Comparison of ENCODE assay signal across 15 cellular contexts in the genomic region with DNA sequence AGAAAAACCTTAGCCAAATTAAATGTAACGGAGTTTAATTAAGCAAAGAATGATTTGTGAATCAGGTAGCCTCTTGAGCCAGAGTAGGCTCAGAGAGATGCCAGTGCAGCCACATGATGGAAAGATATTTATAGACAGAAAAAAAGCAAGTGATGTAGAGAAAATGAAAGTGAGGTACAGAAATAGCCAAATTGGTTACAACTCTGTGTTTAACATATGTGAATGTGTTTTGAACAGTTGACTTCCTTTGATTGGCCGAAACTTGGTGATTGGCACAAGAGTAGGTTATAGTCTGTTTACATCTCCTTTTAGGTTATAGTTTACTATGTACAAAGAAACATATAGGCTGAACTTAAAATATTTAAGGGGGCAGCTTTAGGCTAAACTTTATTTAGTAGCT.
DNase-seq lines count a peak whose midpoint lies in the region; ATAC-seq lines count a peak whose summit lies in the region.
"Had no signal": no experiment of that assay in that cellular context is flagged by ENCODE, and none has a peak within 500 bp of the region (broad histone marks: within the 10 kb centered on the region; RNA-seq: fewer than 3 reads in every experiment).

No MANE protein-coding gene starts in this region.

- no peak overlapping the region for H3K4me3 Mint-ChIP-seq in T-cell
- H3K4me3 Mint-ChIP-seq: naive thymus-derived CD8-positive, alpha-beta T cell had no signal

- H3K27ac Mint-ChIP-seq in T-cell = no peak overlapping the region
- H3K27ac Mint-ChIP-seq: activated naive CD4-positive, alpha-beta T cell treated with anti-CD3 and anti-CD28 coated beads, Interleukin-2, amount 50 U/mL, for 72 hours; naive thymus-derived CD8-positive, alpha-beta T cell had no signal

- no peaks in the 10 kb centered on the region for H3K4me1 Mint-ChIP-seq in T-cell
- H3K4me1 Mint-ChIP-seq: naive thymus-derived CD8-positive, alpha-beta T cell had no signal

- no peak for DNase-seq in activated CD4-positive, alpha-beta T cell treated with anti-CD3 and anti-CD28 coated beads for 4 hours
- DNase-seq in NCI-H526 (lab: John Stamatoyannopoulos, UW) (no peak), A172 (ENCODE audit: low spot score) (no peak), T-cell (no peak)
- DNase-seq: effector CD4-positive, alpha-beta T cell; left ventricle myocardium superior; naive thymus-derived CD8-positive, alpha-beta T cell; NCI-H446; PC-9; stimulated activated CD4-positive, alpha-beta T cell treated with anti-CD3 and anti-CD28 coated beads, Interleukin-15, amount 100 ng/mL, for 24 hours had no signal

- POLR2A ChIA-PET in T-cell (lab: Charles Lee) = no interaction called here

- H3K36me3 Mint-ChIP-seq in T-cell = no peaks in the 10 kb centered on the region
- H3K36me3 Mint-ChIP-seq: naive thymus-derived CD8-positive, alpha-beta T cell had no signal

- ATAC-seq in GM18517 (IDR thresholded peaks at IDR 0.05; ENCODE audit: unreplicated experiment) = peak; percentile 97
- peak; percentile 80 for ATAC-seq in GM19468 (IDR thresholded peaks at IDR 0.05; ENCODE audit: extremely low read depth, unreplicated experiment)
- ATAC-seq in HG02884 (IDR thresholded peaks at IDR 0.05; ENCODE audit: unreplicated experiment) = peak; percentile 84
- ATAC-seq in HG03558 (IDR thresholded peaks at IDR 0.05; ENCODE audit: extremely low read depth, unreplicated experiment) = peak; percentile 56
- no peak for ATAC-seq in T-cell (replicated peaks in 1 of 4)
- ATAC-seq: activated naive CD4-positive, alpha-beta T cell treated with anti-CD3 and anti-CD28 coated beads, Interleukin-2, amount 50 U/mL, for 72 hours; left ventricle myocardium superior; naive thymus-derived CD8-positive, alpha-beta T cell had no signal

- CTCF ChIA-PET in T-cell (lab: Charles Lee) = no interaction called here

- peaks cover 0 to 3% of the 10 kb centered on the region in 2 donors for H3K27me3 Mint-ChIP-seq in T-cell

- H3K9me3 Mint-ChIP-seq in T-cell = peaks cover 0 to 11% (median 7%) of the 10 kb centered on the region in 3 donors

Comparison
In these comparisons a context has a peak if more than half of its experiments do, and no peak if none do; other contexts are left out.
1. ATAC-seq: peak in GM18517 (single experiment), GM19468 (single experiment), HG02884 (single experiment) and HG03558 (single experiment); none in T-cell (0 of 4).